ENCODE assay signal across 25 cellular contexts in the genomic region with DNA sequence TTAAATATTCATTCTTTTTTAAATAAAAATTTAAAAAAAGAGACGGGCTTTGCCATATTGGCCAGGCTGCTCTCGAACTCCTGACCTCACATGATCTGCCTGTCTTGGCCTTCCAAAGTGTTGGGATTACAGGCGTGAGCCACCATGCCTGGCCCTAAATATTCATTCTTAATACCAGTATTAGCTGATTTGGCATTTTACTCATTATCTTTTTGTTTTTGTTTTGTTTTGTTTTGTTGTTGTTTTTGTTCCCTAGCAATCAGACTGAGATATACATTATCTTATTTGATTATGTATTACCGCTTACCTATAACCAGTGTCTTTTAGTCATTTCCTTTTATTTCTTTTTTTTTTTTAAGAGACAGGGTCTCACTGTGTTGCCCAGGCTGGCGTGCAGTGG. TPM values are rescaled to one million over a fixed set of nuclear protein-coding genes. Genes with fewer than 3 reads are reported as not detected.
A peak's percentile ranks its signal among the peaks of the same experiment; 100 is the strongest.
DNase-seq lines count a peak whose midpoint lies in the region; ATAC-seq, FAIRE-seq and TF ChIP-seq lines count a peak whose summit lies in the region.
"Had no signal": no experiment of that assay in that cellular context is flagged by ENCODE, and none has a peak within 500 bp of the region (broad histone marks: within the 10 kb centered on the region; RNA-seq: fewer than 3 reads in every experiment).

No MANE protein-coding gene starts in this region.

- no peaks in the 10 kb centered on the region for H3K27me3 ChIP-seq in GM23248 (replicated peaks; ENCODE audit: insufficient read depth)
- no peaks in the 10 kb centered on the region for H3K27me3 ChIP-seq in RWPE2 (ENCODE audit: insufficient read depth, poor library complexity, severe bottlenecking)
- H3K27me3 ChIP-seq: BE2C had no signal

- TF ChIP-seq CTCF in RWPE2 (IDR thresholded peaks at IDR 0.05; ENCODE audit: poor library complexity, severe bottlenecking): no peak

- H2AFZ ChIP-seq in GM23248: no peak overlapping the region

- no peaks in the 10 kb centered on the region for H3K9me2 ChIP-seq in GM23248 (ENCODE audit: insufficient read depth)

- no peak overlapping the region for H3K4me3 Mint-ChIP-seq in activated naive CD4-positive, alpha-beta T cell treated with anti-CD3 and anti-CD28 coated beads, Interleukin-2, amount 10 ng/mL, durations not matched to agents 7 days and 5 days
- H3K4me3 Mint-ChIP-seq in stimulated activated effector memory CD8-positive, alpha-beta T cell treated with anti-CD3 and anti-CD28 coated beads, Interleukin-12 subunit alpha, Interleukin-12 subunit beta, amount 100 ng/mL, for 72 hours: no peak overlapping the region
- H3K4me3 Mint-ChIP-seq: CD4-positive, CD25-positive, alpha-beta regulatory T cell; HFFc6 had no signal

- CTCF ChIA-PET in activated naive CD4-positive, alpha-beta T cell treated with anti-CD3 and anti-CD28 coated beads, Interleukin-2, amount 10 ng/mL, durations not matched to agents 7 days and 5 days (lab: Charles Lee): no interaction called here

- H3K4me1 ChIP-seq in GM23248 (ENCODE audit: insufficient read depth): peaks cover 28% of the 10 kb centered on the region
- peaks cover 23% of the 10 kb centered on the region for H3K4me1 ChIP-seq in RWPE2 (ENCODE audit: insufficient read depth, poor library complexity, severe bottlenecking)
- H3K4me1 ChIP-seq: BE2C had no signal

- DNase-seq in activated naive CD4-positive, alpha-beta T cell treated with anti-CD3 and anti-CD28 coated beads, Interleukin-2, amount 10 ng/mL, durations not matched to agents 7 days and 5 days: no peak
- no peak for DNase-seq in activated naive CD4-positive, alpha-beta T cell (lab: John Stamatoyannopoulos, UW)
- DNase-seq in GM23248 (no peak), RWPE2 (ENCODE audit: low spot score) (no peak), germinal center (ENCODE audit: low spot score) (no peak), GM19239 (ENCODE audit: insufficient read length, low spot score) (no peak)
- DNase-seq in stimulated activated effector memory CD8-positive, alpha-beta T cell treated with anti-CD3 and anti-CD28 coated beads, Interleukin-12 subunit alpha, Interleukin-12 subunit beta, amount 100 ng/mL, for 72 hours (ENCODE audit: low spot score in 2 of 2): no peak
- DNase-seq: ACHN; BE2C; C1 segment of cervical spinal cord; CD4-positive, CD25-positive, alpha-beta regulatory T cell; CD8-positive, alpha-beta memory T cell; COR-L47; DMS 273 treated with DMSO at 0.1 percent for 48 hours; DMS53; DND-41; EL; GOT3; H7; HFFc6 had no signal

- in situ Hi-C loops in GM23248 (cut with MboI): no loop called here

- H3K79me2 ChIP-seq in GM23248 (ENCODE audit: insufficient read depth): 0 out of 2 replicates have a peak, but pooled peaks cover 10% of the 10 kb centered on the region

- H3K4me3 ChIP-seq in GM23248 (no peak overlapping the region), RWPE2 (ENCODE audit: severe bottlenecking) (no peak overlapping the region)
- H3K4me3 ChIP-seq: GM12878 had no signal

- no peaks in the 10 kb centered on the region for H3K4me1 Mint-ChIP-seq in activated naive CD4-positive, alpha-beta T cell treated with anti-CD3 and anti-CD28 coated beads, Interleukin-2, amount 10 ng/mL, durations not matched to agents 7 days and 5 days
- no peaks in the 10 kb centered on the region for H3K4me1 Mint-ChIP-seq in stimulated activated effector memory CD8-positive, alpha-beta T cell treated with anti-CD3 and anti-CD28 coated beads, Interleukin-12 subunit alpha, Interleukin-12 subunit beta, amount 100 ng/mL, for 72 hours
- H3K4me1 Mint-ChIP-seq: CD8-positive, alpha-beta memory T cell had no signal

- no peaks in the 10 kb centered on the region for H3K27me3 Mint-ChIP-seq in activated naive CD4-positive, alpha-beta T cell treated with anti-CD3 and anti-CD28 coated beads, Interleukin-2, amount 10 ng/mL, durations not matched to agents 7 days and 5 days
- H3K27me3 Mint-ChIP-seq: CD4-positive, CD25-positive, alpha-beta regulatory T cell; CD8-positive, alpha-beta memory T cell had no signal

- peaks cover 52% of the 10 kb centered on the region for H3K36me3 ChIP-seq in GM23248 (ENCODE audit: low read depth)
- H3K36me3 ChIP-seq in RWPE2 (ENCODE audit: low read depth): peaks cover 96% of the 10 kb centered on the region

- H3K36me3 Mint-ChIP-seq in activated naive CD4-positive, alpha-beta T cell treated with anti-CD3 and anti-CD28 coated beads, Interleukin-2, amount 10 ng/mL, durations not matched to agents 7 days and 5 days: peaks cover 61% of the 10 kb centered on the region
- peaks cover 100% of the 10 kb centered on the region for H3K36me3 Mint-ChIP-seq in stimulated activated effector memory CD8-positive, alpha-beta T cell treated with anti-CD3 and anti-CD28 coated beads, Interleukin-12 subunit alpha, Interleukin-12 subunit beta, amount 100 ng/mL, for 72 hours

- no peaks in the 10 kb centered on the region for H3K9me3 Mint-ChIP-seq in activated naive CD4-positive, alpha-beta T cell treated with anti-CD3 and anti-CD28 coated beads, Interleukin-2, amount 10 ng/mL, durations not matched to agents 7 days and 5 days
- no peaks in the 10 kb centered on the region for H3K9me3 Mint-ChIP-seq in stimulated activated effector memory CD8-positive, alpha-beta T cell treated with anti-CD3 and anti-CD28 coated beads, Interleukin-12 subunit alpha, Interleukin-12 subunit beta, amount 100 ng/mL, for 72 hours
- H3K9me3 Mint-ChIP-seq: CD4-positive, CD25-positive, alpha-beta regulatory T cell; CD8-positive, alpha-beta memory T cell; HFFc6 had no signal

- WGBS in GM23248 (ENCODE audit: low coverage in 1 of 2, low lambda C conversion rate in 2 of 2, missing lambda C conversion rate in 2 of 2), 2 experiments: 88% methylated on average over 5 of the region's 5 CpGs

- H3K9me3 ChIP-seq in GM23248 (ENCODE audit: low read depth) (no peaks in the 10 kb centered on the region), RWPE2 (ENCODE audit: severe bottlenecking) (no peaks in the 10 kb centered on the region)
- H3K9me3 ChIP-seq: BE2C had no signal

- no peak for ATAC-seq in RWPE2 (ENCODE audit: low read depth)
- ATAC-seq in stimulated activated effector memory CD8-positive, alpha-beta T cell treated with anti-CD3 and anti-CD28 coated beads, Interleukin-12 subunit alpha, Interleukin-12 subunit beta, amount 100 ng/mL, for 72 hours: no peak
- ATAC-seq: GM12878, HCT116 had no signal

- H3K27ac Mint-ChIP-seq in activated naive CD4-positive, alpha-beta T cell treated with anti-CD3 and anti-CD28 coated beads, Interleukin-2, amount 10 ng/mL, durations not matched to agents 7 days and 5 days: peak overlapping the region; percentile 52
- peak overlapping the region; percentile 32 for H3K27ac Mint-ChIP-seq in stimulated activated effector memory CD8-positive, alpha-beta T cell treated with anti-CD3 and anti-CD28 coated beads, Interleukin-12 subunit alpha, Interleukin-12 subunit beta, amount 100 ng/mL, for 72 hours

- H4K20me1 ChIP-seq in GM23248 (ENCODE audit: insufficient read depth): no peaks in the 10 kb centered on the region

- FAIRE-seq in GM19239 (lab: Jason Lieb, UNC): no peak
- FAIRE-seq: GM12878, HTR-8/SVneo had no signal

- peaks cover 33% of the 10 kb centered on the region for H3F3A ChIP-seq in GM23248 (ENCODE audit: insufficient read depth)

- H3K27ac ChIP-seq in GM23248: 0 out of 2 replicates have a peak overlapping the region, but pooled peaks have one; percentile 2
- peak overlapping the region; percentile 64 for H3K27ac ChIP-seq in RWPE2 (ENCODE audit: poor library complexity, severe bottlenecking)

- no peak overlapping the region for H3K9ac ChIP-seq in GM23248

- H3K4me2 ChIP-seq in GM23248 (ENCODE audit: unreplicated experiment): no peak overlapping the region

RNA-seq across cellular contexts. Expression of gene RNF44, which starts 37.9 kb away (rescaled TPM):
- total RNA-seq in GM23248 (2014; rRNA removed; shearing (Covaris generic)): 2.9 and 3.9 TPM in 2 replicates
- polyA plus RNA-seq in GM23248 (2016; fragmentation: Nextera tagmentation; extraction: Ambion mirVana): 2.0 and 2.1 TPM in 2 replicates

RNA-seq across cellular contexts. Expression of gene CDHR2, which starts 49.9 kb away (rescaled TPM):
- not detected in 2 replicates for total RNA-seq in GM23248 (2014; rRNA removed; shearing (Covaris generic))
- polyA plus RNA-seq in GM23248 (2016; fragmentation: Nextera tagmentation; extraction: Ambion mirVana): not detected in 2 replicates
- total RNA-seq: A172, G401, HFFc6 had no signal
- polyA plus RNA-seq: CD4-positive, CD25-positive, alpha-beta regulatory T cell; CD8-positive, alpha-beta memory T cell had no signal

RNA-seq across cellular contexts. Expression of gene FAF2, which starts 51.1 kb away (rescaled TPM):
- 41.0 and 45.0 TPM in 2 replicates for total RNA-seq in GM23248 (2014; rRNA removed; shearing (Covaris generic))
- 45.4 and 45.7 TPM in 2 replicates for polyA plus RNA-seq in GM23248 (2016; fragmentation: Nextera tagmentation; extraction: Ambion mirVana)
